ENCODE assay signal across 20 cellular contexts in genomic region chr3:78707094-78707493, GRCh38.
"Had no signal": no experiment of that assay in that cellular context is flagged by ENCODE, and none has a peak within 500 bp of the region (broad histone marks: within the 10 kb centered on the region; RNA-seq: fewer than 3 reads in every experiment).

No MANE protein-coding gene starts in this region.

- H3K4me3 ChIP-seq: left lung, lung, prostate gland, right atrium auricular region, thyroid gland had no signal

- H3K27ac ChIP-seq: left lung, prostate gland, right atrium auricular region, thyroid gland had no signal

- ATAC-seq: esophagus mucosa, left lung had no signal

- H3K4me1 ChIP-seq: prostate gland, right atrium auricular region, thyroid gland had no signal

- H3K36me3 ChIP-seq: left lung, prostate gland, right atrium auricular region, thyroid gland had no signal

- DNase-seq: activated CD4-positive, alpha-beta memory T cell treated with anti-CD3 and anti-CD28 coated beads for 36 hours; activated CD4-positive, alpha-beta T cell treated with anti-CD3 and anti-CD28 coated beads for 48 hours; activated CD4-positive, CD25-positive, alpha-beta regulatory T cell; activated effector memory CD4-positive, alpha-beta T cell treated with anti-CD3 and anti-CD28 coated beads, Interleukin-2, amount 50 U/mL, for 16 hours; activated naive CD4-positive, alpha-beta T cell treated with anti-CD3 and anti-CD28 coated beads, Interleukin-2, amount 10 ng/mL, durations not matched to agents 7 days and 5 days; aorta; central memory CD4-positive, alpha-beta T cell; effector memory CD4-positive, alpha-beta T cell; foreskin melanocyte; kidney; left lung; nephron progenitor cell; stimulated activated CD4-positive, alpha-beta T cell treated with anti-CD3 and anti-CD28 coated beads, Interleukin-4, amount 100 ng/mL, for 24 hours; substantia nigra; T1000; thyroid gland had no signal

- H3K27me3 ChIP-seq: left lung, right atrium auricular region, thyroid gland had no signal

- H3K9me3 ChIP-seq: left lung, prostate gland, right atrium auricular region, thyroid gland had no signal
